ENCODE assay signal across 24 cellular contexts in the genomic region with DNA sequence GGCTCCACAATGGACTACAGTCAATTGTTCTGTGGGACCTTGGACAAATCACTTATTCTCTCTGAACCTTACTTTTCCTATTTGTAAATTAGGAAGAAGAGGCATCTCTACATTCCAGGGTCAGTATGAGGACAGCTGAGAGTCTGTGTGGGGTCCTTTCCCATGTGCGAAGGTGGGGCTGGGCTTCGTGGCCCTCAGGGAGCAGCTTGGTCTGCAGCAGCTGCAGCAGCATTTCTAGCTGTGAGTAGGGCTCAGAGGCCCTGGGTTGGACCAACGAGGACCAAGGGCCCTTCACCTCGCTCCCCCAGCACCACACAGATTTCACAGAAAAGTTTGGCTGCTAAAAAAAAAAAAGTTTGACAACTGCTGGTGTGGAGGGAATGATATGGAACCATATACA.
"Had no signal": no experiment of that assay in that cellular context is flagged by ENCODE, and none has a peak within 500 bp of the region (broad histone marks: within the 10 kb centered on the region; RNA-seq: fewer than 3 reads in every experiment).

No MANE protein-coding gene starts in this region.

- DNase-seq: activated CD4-positive, alpha-beta memory T cell treated with anti-CD3 and anti-CD28 coated beads, Interleukin-2, amount 10 ng/mL, durations not matched to agents 7 days and 5 days; activated CD4-positive, alpha-beta T cell treated with anti-CD3 and anti-CD28 coated beads, Interleukin-2, amount 10 ng/mL, durations not matched to agents 7 days and 5 days; activated CD4-positive, CD25-positive, alpha-beta regulatory T cell; amygdala; brain microvascular endothelial cell; IMR-90; Kasumi-1; KBM-7; NCI-H1105 treated with DMSO at 0.1 percent for 48 hours; NCI-H1436 treated with DMSO at 0.1 percent for 48 hours; NCI-H187; NCI-H2081; NCI-H510A treated with DMSO at 0.1 percent for 48 hours; NCI-H69; NK-92 treated with Interleukin-12 subunit alpha and Interleukin-12 subunit beta, amount 100 ng/mL, for 24 hours; OCI-M1; SIG-M5; T-cell; T-helper 2 cell; T1000 had no signal

- H3K27ac Mint-ChIP-seq: activated CD4-positive, alpha-beta memory T cell treated with anti-CD3 and anti-CD28 coated beads, Interleukin-2, amount 10 ng/mL, durations not matched to agents 7 days and 5 days; activated CD4-positive, alpha-beta T cell treated with anti-CD3 and anti-CD28 coated beads, Interleukin-2, amount 10 ng/mL, durations not matched to agents 7 days and 5 days; activated naive CD4-positive, alpha-beta T cell treated with anti-CD3 and anti-CD28 coated beads, Interleukin-2, amount 50 U/mL, for 24 hours; T-cell had no signal

- H3K9me3 Mint-ChIP-seq: activated CD4-positive, alpha-beta memory T cell treated with anti-CD3 and anti-CD28 coated beads, Interleukin-2, amount 10 ng/mL, durations not matched to agents 7 days and 5 days; activated CD4-positive, alpha-beta T cell treated with anti-CD3 and anti-CD28 coated beads, Interleukin-2, amount 10 ng/mL, durations not matched to agents 7 days and 5 days; activated naive CD4-positive, alpha-beta T cell treated with anti-CD3 and anti-CD28 coated beads, Interleukin-2, amount 50 U/mL, for 24 hours; T-cell had no signal

- H3K27ac ChIP-seq: brain microvascular endothelial cell, cardiac muscle cell, SK-N-MC, VCaP had no signal

- H3K27me3 ChIP-seq: brain microvascular endothelial cell, cardiac muscle cell had no signal

- H3K4me3 ChIP-seq: cardiac muscle cell, SK-N-MC had no signal

- H3K27me3 Mint-ChIP-seq: activated CD4-positive, alpha-beta memory T cell treated with anti-CD3 and anti-CD28 coated beads, Interleukin-2, amount 10 ng/mL, durations not matched to agents 7 days and 5 days; activated CD4-positive, alpha-beta T cell treated with anti-CD3 and anti-CD28 coated beads, Interleukin-2, amount 10 ng/mL, durations not matched to agents 7 days and 5 days; activated naive CD4-positive, alpha-beta T cell treated with anti-CD3 and anti-CD28 coated beads, Interleukin-2, amount 50 U/mL, for 24 hours; T-cell had no signal

- ATAC-seq: T-cell had no signal

- H3K4me3 Mint-ChIP-seq: activated CD4-positive, alpha-beta memory T cell treated with anti-CD3 and anti-CD28 coated beads, Interleukin-2, amount 10 ng/mL, durations not matched to agents 7 days and 5 days; activated CD4-positive, alpha-beta T cell treated with anti-CD3 and anti-CD28 coated beads, Interleukin-2, amount 10 ng/mL, durations not matched to agents 7 days and 5 days; activated naive CD4-positive, alpha-beta T cell treated with anti-CD3 and anti-CD28 coated beads, Interleukin-2, amount 50 U/mL, for 24 hours; T-cell had no signal
